ENCODE assay signal across 1 cellular context in the genomic region with DNA sequence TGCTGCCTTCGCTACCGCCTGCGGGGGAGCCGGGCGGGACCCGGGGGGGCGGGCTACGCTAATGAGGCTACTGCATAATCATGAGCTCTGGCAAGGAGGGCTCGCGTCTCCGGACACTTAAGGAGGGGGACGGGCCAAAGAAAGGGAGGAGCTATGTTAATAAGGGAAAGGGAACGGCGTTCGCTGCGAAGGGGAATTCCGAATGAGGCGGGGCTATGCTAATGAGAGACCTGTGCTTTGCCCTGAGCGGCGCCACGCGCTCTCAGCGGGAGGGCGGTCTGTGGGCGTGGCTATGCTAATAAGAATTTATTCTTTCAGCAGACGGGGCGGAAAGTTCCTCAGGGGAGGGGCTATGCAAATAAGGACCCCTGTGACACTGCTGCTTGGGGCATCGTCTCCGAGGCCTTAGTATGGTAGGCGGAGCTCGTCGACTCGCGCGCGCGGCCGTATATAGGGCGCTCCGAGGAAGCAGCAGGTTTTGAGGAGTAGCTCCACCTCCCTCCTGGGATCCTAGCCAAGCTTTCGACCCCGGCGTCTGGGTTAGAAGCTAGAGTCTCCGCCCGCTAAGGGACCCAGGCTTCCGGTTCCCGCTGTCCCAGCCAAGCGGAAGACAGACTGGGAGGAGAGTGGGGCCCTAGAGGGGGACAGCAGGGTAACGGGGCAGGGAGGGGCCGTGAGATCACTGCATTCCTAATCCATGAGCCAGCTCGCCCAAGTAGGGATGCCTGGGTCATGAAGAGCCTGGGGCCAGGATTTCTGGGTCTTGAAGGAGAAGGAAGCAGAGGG.
TF ChIP-seq lines count a peak whose summit lies in the region.

A gene (minus strand): TSS at position 31 of the 786 bp plus-strand sequence. CDS start 45 bp downstream, outside the sequence.

TF ChIP-seq in GM12878, 131 proteins besides CTCF, POLR2A, EP300 and RAD21 (continued from another document and continues in another):
- TF ChIP-seq, protein P1, sequence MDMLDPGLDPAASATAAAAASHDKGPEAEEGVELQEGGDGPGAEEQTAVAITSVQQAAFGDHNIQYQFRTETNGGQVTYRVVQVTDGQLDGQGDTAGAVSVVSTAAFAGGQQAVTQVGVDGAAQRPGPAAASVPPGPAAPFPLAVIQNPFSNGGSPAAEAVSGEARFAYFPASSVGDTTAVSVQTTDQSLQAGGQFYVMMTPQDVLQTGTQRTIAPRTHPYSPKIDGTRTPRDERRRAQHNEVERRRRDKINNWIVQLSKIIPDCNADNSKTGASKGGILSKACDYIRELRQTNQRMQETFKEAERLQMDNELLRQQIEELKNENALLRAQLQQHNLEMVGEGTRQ (IDR thresholded peaks at IDR 0.05; ENCODE audit: borderline replicate concordance, low read depth, low read length) = no peak; the same call in 1 of the 2 replicates
- TF ChIP-seq NR2C2 (IDR thresholded peaks at IDR 0.05; ENCODE audit: borderline replicate concordance, control insufficient read depth, insufficient read length, low read depth) (no peak), RUNX3 (IDR thresholded peaks at IDR 0.05; ENCODE audit: low read length) (0 out of 2 replicates have a peak, but pooled peaks have one; percentile 6), TBL1XR1 (IDR thresholded peaks at IDR 0.05; ENCODE audit: low read depth, low read length) (peak; percentile 12; the same call in 1 of the 2 replicates), SREBF1 (IDR thresholded peaks at IDR 0.05; ENCODE audit: low read length) (no peak), JUNB (IDR thresholded peaks at IDR 0.05) (no peak), BMI1 (IDR thresholded peaks at IDR 0.05; ENCODE audit: borderline replicate concordance) (no peak), RCOR1 (conservative IDR thresholded peaks at IDR 0.05; ENCODE audit: low read depth, low read length) (0 out of 2 replicates have a peak, but pooled peaks have one; percentile 23), RAD51 (IDR thresholded peaks at IDR 0.05) (no peak), STAT3 (IDR thresholded peaks at IDR 0.05; ENCODE audit: low read depth, low read length) (no peak), SREBF2 (IDR thresholded peaks at IDR 0.05; ENCODE audit: low read length) (no peak), FOS (IDR thresholded peaks at IDR 0.05; ENCODE audit: borderline replicate concordance, extremely low read depth, insufficient read length) (no peak), MEF2B (IDR thresholded peaks at IDR 0.05; ENCODE audit: partially characterized antibody, poor library complexity, severe bottlenecking) (no peak), KLF5 (IDR thresholded peaks at IDR 0.05; ENCODE audit: partially characterized antibody) (no peak), ZNF274 (IDR thresholded peaks at IDR 0.05; ENCODE audit: insufficient read depth, insufficient read length) (no peak), RELA (IDR thresholded peaks at IDR 0.05; ENCODE audit: borderline replicate concordance, partially characterized antibody) (peak; percentile 75), CEBPB (IDR thresholded peaks at IDR 0.05; ENCODE audit: borderline replicate concordance in 1 of 2, low read depth in 2 of 2, low read length in 2 of 2) (no peak), DPF2 (IDR thresholded peaks at IDR 0.05) (peak; percentile 31; the same call in 1 of the 2 replicates), MTA2 (IDR thresholded peaks at IDR 0.05; ENCODE audit: low read depth) (no peak; the same call in 1 of the 2 replicates), TCF7 (IDR thresholded peaks at IDR 0.05; ENCODE audit: borderline replicate concordance) (no peak), CBX3 (IDR thresholded peaks at IDR 0.05; ENCODE audit: borderline replicate concordance, low read depth) (no peak), STAT1 (conservative IDR thresholded peaks at IDR 0.05) (0 out of 2 replicates have a peak, but pooled peaks have one; percentile 42), NR2C1 (IDR thresholded peaks at IDR 0.05) (no peak), SMAD1 (IDR thresholded peaks at IDR 0.05; ENCODE audit: low read depth, partially characterized antibody) (peak; percentile 80), YY1 (IDR thresholded peaks at IDR 0.05; ENCODE audit: low read depth, low read length) (no peak), BRCA1 (IDR thresholded peaks at IDR 0.05; ENCODE audit: low read depth, low read length) (no peak), MXI1 (IDR thresholded peaks at IDR 0.05; ENCODE audit: low read depth, low read length) (peak; percentile 42), SMAD5 (IDR thresholded peaks at IDR 0.05; ENCODE audit: low read depth) (peak; percentile 80; the same call in 1 of the 2 replicates), CREM (IDR thresholded peaks at IDR 0.05; ENCODE audit: low read depth) (no peak; the same call in 1 of the 2 replicates), ZSCAN29 (IDR thresholded peaks at IDR 0.05) (no peak), CHD4 (IDR thresholded peaks at IDR 0.05) (no peak), KDM1A (IDR thresholded peaks at IDR 0.05; ENCODE audit: borderline replicate concordance) (no peak), SMC3 (IDR thresholded peaks at IDR 0.05; ENCODE audit: borderline replicate concordance, low read length) (no peak), TCF3 (IDR thresholded peaks at IDR 0.05; ENCODE audit: borderline replicate concordance, insufficient read depth, low read depth, low read length) (0 out of 2 replicates have a peak, but pooled peaks have one; percentile 26), KAT2A (conservative IDR thresholded peaks at IDR 0.05; ENCODE audit: control insufficient read depth, low read depth, low read length) (no peak), HCFC1 (IDR thresholded peaks at IDR 0.05; ENCODE audit: low read length) (peak; percentile 34; the same call in 1 of the 2 replicates), GATAD2B (conservative IDR thresholded peaks at IDR 0.05; ENCODE audit: low read depth) (peak; percentile 36; the same call in 1 of the 2 replicates), SIX5 (IDR thresholded peaks at IDR 0.05; ENCODE audit: low read depth, low read length, severe bottlenecking) (peak; percentile 1), ZNF207 (IDR thresholded peaks at IDR 0.05; ENCODE audit: borderline replicate concordance) (0 out of 2 replicates have a peak, but pooled peaks have one; percentile 42), HDGF (IDR thresholded peaks at IDR 0.05) (peak; percentile 99), NRF1 (conservative IDR thresholded peaks at IDR 0.05; ENCODE audit: low read depth, low read length) (0 out of 2 replicates have a peak, but pooled peaks have one; percentile 4), BCL11A (IDR thresholded peaks at IDR 0.05; ENCODE audit: low read depth, low read length) (no peak), FOXK2 (IDR thresholded peaks at IDR 0.05) (no peak), ZZZ3 (IDR thresholded peaks at IDR 0.05; ENCODE audit: control insufficient read depth, insufficient read length, low read depth) (no peak), ZNF622 (IDR thresholded peaks at IDR 0.05) (no peak), CBX5 (IDR thresholded peaks at IDR 0.05; ENCODE audit: low read depth) (no peak), YBX1 (IDR thresholded peaks at IDR 0.05) (no peak), CREB1 (IDR thresholded peaks at IDR 0.05; ENCODE audit: low read depth) (no peak; the same call in 1 of the 2 replicates), MEF2A (IDR thresholded peaks at IDR 0.05; ENCODE audit: insufficient read depth, low read depth, low read length) (0 out of 2 replicates have a peak, but pooled peaks have one; percentile 16), BACH1 (IDR thresholded peaks at IDR 0.05; ENCODE audit: borderline replicate concordance) (no peak; the same call in 1 of the 2 replicates), ZNF384 (IDR thresholded peaks at IDR 0.05; ENCODE audit: borderline replicate concordance, low read depth, low read length) (no peak)
- TF ChIP-seq, protein P2, sequence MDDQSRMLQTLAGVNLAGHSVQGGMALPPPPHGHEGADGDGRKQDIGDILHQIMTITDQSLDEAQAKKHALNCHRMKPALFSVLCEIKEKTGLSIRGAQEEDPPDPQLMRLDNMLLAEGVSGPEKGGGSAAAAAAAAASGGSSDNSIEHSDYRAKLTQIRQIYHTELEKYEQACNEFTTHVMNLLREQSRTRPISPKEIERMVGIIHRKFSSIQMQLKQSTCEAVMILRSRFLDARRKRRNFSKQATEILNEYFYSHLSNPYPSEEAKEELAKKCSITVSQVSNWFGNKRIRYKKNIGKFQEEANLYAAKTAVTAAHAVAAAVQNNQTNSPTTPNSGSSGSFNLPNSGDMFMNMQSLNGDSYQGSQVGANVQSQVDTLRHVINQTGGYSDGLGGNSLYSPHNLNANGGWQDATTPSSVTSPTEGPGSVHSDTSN (IDR thresholded peaks at IDR 0.05; ENCODE audit: insufficient replicate concordance, low read depth, low read length) = no peak
- TF ChIP-seq, protein P3, sequence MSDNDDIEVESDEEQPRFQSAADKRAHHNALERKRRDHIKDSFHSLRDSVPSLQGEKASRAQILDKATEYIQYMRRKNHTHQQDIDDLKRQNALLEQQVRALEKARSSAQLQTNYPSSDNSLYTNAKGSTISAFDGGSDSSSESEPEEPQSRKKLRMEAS (IDR thresholded peaks at IDR 0.05; ENCODE audit: low read depth, low read length) = peak; percentile 40; the same call in 1 of the 2 replicates
- TF ChIP-seq, protein P4, sequence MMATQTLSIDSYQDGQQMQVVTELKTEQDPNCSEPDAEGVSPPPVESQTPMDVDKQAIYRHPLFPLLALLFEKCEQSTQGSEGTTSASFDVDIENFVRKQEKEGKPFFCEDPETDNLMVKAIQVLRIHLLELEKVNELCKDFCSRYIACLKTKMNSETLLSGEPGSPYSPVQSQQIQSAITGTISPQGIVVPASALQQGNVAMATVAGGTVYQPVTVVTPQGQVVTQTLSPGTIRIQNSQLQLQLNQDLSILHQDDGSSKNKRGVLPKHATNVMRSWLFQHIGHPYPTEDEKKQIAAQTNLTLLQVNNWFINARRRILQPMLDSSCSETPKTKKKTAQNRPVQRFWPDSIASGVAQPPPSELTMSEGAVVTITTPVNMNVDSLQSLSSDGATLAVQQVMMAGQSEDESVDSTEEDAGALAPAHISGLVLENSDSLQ (IDR thresholded peaks at IDR 0.05) = peak; percentile 59; the same call in 1 of the 2 replicates
- TF ChIP-seq, protein P5, sequence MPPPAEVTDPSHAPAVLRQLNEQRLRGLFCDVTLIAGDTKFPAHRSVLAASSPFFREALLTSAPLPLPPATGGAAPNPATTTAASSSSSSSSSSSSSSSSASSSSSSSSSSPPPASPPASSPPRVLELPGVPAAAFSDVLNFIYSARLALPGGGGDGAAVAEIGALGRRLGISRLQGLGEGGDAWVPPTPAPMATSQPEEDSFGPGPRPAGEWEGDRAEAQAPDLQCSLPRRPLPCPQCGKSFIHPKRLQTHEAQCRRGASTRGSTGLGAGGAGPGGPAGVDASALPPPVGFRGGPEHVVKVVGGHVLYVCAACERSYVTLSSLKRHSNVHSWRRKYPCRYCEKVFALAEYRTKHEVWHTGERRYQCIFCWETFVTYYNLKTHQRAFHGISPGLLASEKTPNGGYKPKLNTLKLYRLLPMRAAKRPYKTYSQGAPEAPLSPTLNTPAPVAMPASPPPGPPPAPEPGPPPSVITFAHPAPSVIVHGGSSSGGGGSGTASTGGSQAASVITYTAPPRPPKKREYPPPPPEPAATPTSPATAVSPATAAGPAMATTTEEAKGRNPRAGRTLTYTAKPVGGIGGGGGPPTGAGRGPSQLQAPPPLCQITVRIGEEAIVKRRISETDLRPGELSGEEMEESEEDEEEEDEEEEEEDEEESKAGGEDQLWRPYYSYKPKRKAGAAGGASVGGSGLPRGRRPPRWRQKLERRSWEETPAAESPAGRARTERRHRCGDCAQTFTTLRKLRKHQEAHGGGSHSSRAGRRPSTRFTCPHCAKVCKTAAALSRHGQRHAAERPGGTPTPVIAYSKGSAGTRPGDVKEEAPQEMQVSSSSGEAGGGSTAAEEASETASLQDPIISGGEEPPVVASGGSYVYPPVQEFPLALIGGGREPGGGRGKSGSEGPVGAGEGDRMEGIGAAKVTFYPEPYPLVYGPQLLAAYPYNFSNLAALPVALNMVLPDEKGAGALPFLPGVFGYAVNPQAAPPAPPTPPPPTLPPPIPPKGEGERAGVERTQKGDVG (CRISPR knock-in tag; IDR thresholded peaks at IDR 0.05) = no peak
- TF ChIP-seq, protein P6, sequence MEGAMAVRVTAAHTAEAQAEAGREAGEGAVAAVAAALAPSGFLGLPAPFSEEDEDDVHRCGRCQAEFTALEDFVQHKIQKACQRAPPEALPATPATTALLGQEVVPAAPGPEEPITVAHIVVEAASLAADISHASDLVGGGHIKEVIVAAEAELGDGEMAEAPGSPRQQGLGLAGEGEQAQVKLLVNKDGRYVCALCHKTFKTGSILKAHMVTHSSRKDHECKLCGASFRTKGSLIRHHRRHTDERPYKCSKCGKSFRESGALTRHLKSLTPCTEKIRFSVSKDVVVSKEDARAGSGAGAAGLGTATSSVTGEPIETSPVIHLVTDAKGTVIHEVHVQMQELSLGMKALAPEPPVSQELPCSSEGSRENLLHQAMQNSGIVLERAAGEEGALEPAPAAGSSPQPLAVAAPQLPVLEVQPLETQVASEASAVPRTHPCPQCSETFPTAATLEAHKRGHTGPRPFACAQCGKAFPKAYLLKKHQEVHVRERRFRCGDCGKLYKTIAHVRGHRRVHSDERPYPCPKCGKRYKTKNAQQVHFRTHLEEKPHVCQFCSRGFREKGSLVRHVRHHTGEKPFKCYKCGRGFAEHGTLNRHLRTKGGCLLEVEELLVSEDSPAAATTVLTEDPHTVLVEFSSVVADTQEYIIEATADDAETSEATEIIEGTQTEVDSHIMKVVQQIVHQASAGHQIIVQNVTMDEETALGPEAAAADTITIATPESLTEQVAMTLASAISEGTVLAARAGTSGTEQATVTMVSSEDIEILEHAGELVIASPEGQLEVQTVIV (IDR thresholded peaks at IDR 0.05; ENCODE audit: borderline replicate concordance, partially characterized antibody) = peak; percentile 42
- TF ChIP-seq, protein P7, sequence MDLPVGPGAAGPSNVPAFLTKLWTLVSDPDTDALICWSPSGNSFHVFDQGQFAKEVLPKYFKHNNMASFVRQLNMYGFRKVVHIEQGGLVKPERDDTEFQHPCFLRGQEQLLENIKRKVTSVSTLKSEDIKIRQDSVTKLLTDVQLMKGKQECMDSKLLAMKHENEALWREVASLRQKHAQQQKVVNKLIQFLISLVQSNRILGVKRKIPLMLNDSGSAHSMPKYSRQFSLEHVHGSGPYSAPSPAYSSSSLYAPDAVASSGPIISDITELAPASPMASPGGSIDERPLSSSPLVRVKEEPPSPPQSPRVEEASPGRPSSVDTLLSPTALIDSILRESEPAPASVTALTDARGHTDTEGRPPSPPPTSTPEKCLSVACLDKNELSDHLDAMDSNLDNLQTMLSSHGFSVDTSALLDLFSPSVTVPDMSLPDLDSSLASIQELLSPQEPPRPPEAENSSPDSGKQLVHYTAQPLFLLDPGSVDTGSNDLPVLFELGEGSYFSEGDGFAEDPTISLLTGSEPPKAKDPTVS (IDR thresholded peaks at IDR 0.05; ENCODE audit: low read depth, low read length) = no peak
- TF ChIP-seq, protein P8, sequence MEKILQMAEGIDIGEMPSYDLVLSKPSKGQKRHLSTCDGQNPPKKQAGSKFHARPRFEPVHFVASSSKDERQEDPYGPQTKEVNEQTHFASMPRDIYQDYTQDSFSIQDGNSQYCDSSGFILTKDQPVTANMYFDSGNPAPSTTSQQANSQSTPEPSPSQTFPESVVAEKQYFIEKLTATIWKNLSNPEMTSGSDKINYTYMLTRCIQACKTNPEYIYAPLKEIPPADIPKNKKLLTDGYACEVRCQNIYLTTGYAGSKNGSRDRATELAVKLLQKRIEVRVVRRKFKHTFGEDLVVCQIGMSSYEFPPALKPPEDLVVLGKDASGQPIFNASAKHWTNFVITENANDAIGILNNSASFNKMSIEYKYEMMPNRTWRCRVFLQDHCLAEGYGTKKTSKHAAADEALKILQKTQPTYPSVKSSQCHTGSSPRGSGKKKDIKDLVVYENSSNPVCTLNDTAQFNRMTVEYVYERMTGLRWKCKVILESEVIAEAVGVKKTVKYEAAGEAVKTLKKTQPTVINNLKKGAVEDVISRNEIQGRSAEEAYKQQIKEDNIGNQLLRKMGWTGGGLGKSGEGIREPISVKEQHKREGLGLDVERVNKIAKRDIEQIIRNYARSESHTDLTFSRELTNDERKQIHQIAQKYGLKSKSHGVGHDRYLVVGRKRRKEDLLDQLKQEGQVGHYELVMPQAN (conservative IDR thresholded peaks at IDR 0.05) = no peak
